In genomic region chr9:76687861-76688374, GRCh38 we compare ENCODE assay signal across 8 cellular contexts.
DNase-seq lines count a peak whose midpoint lies in the region; ATAC-seq and TF ChIP-seq lines count a peak whose summit lies in the region.

No MANE protein-coding gene starts in this region.

- in situ Hi-C loops in astrocyte of the cerebellum (cut with HindIII; ENCODE audit: low sequenced_read_pairs): no loop called here

- no peak overlapping the region for H3K23ac ChIP-seq in mesendoderm (ENCODE audit: low read length)

- no peaks in the 10 kb centered on the region for H3K79me2 ChIP-seq in mesendoderm (ENCODE audit: control insufficient read depth, insufficient read depth, low read length)

- no peaks in the 10 kb centered on the region for H3K4me1 ChIP-seq in mesendoderm (ENCODE audit: control insufficient read depth, low read depth, low read length)

- no peak overlapping the region for H3K4ac ChIP-seq in mesendoderm (ENCODE audit: low read depth, low read length)

- H2AK5ac ChIP-seq in mesendoderm (ENCODE audit: low read length): no peak overlapping the region

- H3K36me3 ChIP-seq in mesendoderm (ENCODE audit: control insufficient read depth, insufficient read depth, low read length): no peaks in the 10 kb centered on the region

- no peak for ATAC-seq in GM21737 (IDR thresholded peaks at IDR 0.05; ENCODE audit: unreplicated experiment)

- intact Hi-C loops in CD14-positive monocyte (cut with micrococcal nuclease): no loop called here

- DNase-seq in CD14-positive monocyte (ENCODE audit: low spot score): peak; percentile 76
- DNase-seq in HFFc6: peak; percentile 75
- DNase-seq in astrocyte of the cerebellum (ENCODE audit: low read depth): peak; percentile 70
- DNase-seq in mesendoderm: peak; percentile 48
- no peak for DNase-seq in osteocyte (ENCODE audit: extremely low spot score, unreplicated experiment)
- no peak for DNase-seq in activated gamma-delta T cell (lab: John Stamatoyannopoulos, UW)
- DNase-seq in GF-D8 (lab: John Stamatoyannopoulos, UW): no peak

- TF ChIP-seq CTCF in CD14-positive monocyte (IDR thresholded peaks at IDR 0.05) (no peak), HFFc6 (IDR thresholded peaks at IDR 0.05) (no peak), astrocyte of the cerebellum (IDR thresholded peaks at IDR 0.05; ENCODE audit: low read depth, low read length, missing control alignments) (no peak), osteocyte (IDR thresholded peaks at IDR 0.05) (no peak)

- H3K27me3 Mint-ChIP-seq in CD14-positive monocyte (ENCODE audit: low read depth in 3 of 3): peaks cover 0 to 1% (median 0%) of the 10 kb centered on the region in 3 donors
- peaks cover 31% of the 10 kb centered on the region for H3K27me3 Mint-ChIP-seq in HFFc6 (ENCODE audit: insufficient read depth)
- H3K27me3 Mint-ChIP-seq in osteocyte (ENCODE audit: unreplicated experiment): peaks cover 33% of the 10 kb centered on the region

- no peak overlapping the region for H4K5ac ChIP-seq in mesendoderm (ENCODE audit: low read length)

- no peak overlapping the region for H3K56ac ChIP-seq in mesendoderm (ENCODE audit: low read length)

- no peak overlapping the region for H3K4me2 ChIP-seq in mesendoderm (ENCODE audit: low read length)

- no peak overlapping the region for H2BK120ac ChIP-seq in mesendoderm (ENCODE audit: low read depth, low read length)

- H3K9me3 Mint-ChIP-seq in CD14-positive monocyte (peaks cover 0 to 2% (median under 1%) of the 10 kb centered on the region in 7 donors), HFFc6 (no peaks in the 10 kb centered on the region), osteocyte (ENCODE audit: unreplicated experiment) (no peaks in the 10 kb centered on the region)

- H3K27ac Mint-ChIP-seq in CD14-positive monocyte (peak overlapping the region; percentile 66 to 91 (median 88)), HFFc6 (peak overlapping the region; percentile 86), osteocyte (ENCODE audit: unreplicated experiment) (no peak overlapping the region)

- H3K36me3 Mint-ChIP-seq in CD14-positive monocyte (peaks cover 0 to 2% of the 10 kb centered on the region in 2 donors), HFFc6 (ENCODE audit: low read depth) (no peaks in the 10 kb centered on the region), osteocyte (ENCODE audit: unreplicated experiment) (no peaks in the 10 kb centered on the region)

- H3K4me3 ChIP-seq in astrocyte of the cerebellum (ENCODE audit: low read depth, low read length): no peak overlapping the region
- no peak overlapping the region for H3K4me3 ChIP-seq in mesendoderm (ENCODE audit: low read length)

- no peak overlapping the region for H2BK5ac ChIP-seq in mesendoderm (ENCODE audit: low read length)

- H4K8ac ChIP-seq in mesendoderm (ENCODE audit: low read depth, low read length): no peak overlapping the region

- H3K4me1 Mint-ChIP-seq in CD14-positive monocyte (peaks cover 55% of the 10 kb centered on the region), HFFc6 (ENCODE audit: low read depth) (peaks cover 31% of the 10 kb centered on the region), osteocyte (ENCODE audit: unreplicated experiment) (peaks cover 8% of the 10 kb centered on the region)

- H3K79me1 ChIP-seq in mesendoderm (ENCODE audit: low read length): no peaks in the 10 kb centered on the region

- H3K27me3 ChIP-seq in mesendoderm (ENCODE audit: insufficient read depth, low read length, poor library complexity): no peaks in the 10 kb centered on the region

- H3K18ac ChIP-seq in mesendoderm (ENCODE audit: low read length): no peak overlapping the region

- H3K4me3 Mint-ChIP-seq in CD14-positive monocyte (no peak overlapping the region), HFFc6 (no peak overlapping the region), osteocyte (ENCODE audit: unreplicated experiment) (no peak overlapping the region)

- H2BK15ac ChIP-seq in mesendoderm (replicated peaks; ENCODE audit: low read depth): no peak overlapping the region

- WGBS in mesendoderm (ENCODE audit: extremely low coverage, insufficient coverage, low lambda C conversion rate): no CpG with 5 or more reads among the region's 4 CpGs

- H3K27ac ChIP-seq in mesendoderm (ENCODE audit: low read depth, low read length): no peak overlapping the region

- H3K9ac ChIP-seq in mesendoderm (ENCODE audit: low read length): no peak overlapping the region

Comparison
In these comparisons a context has a peak if more than half of its experiments do, and no peak if none do; other contexts are left out.
1. DNase-seq: peak in CD14-positive monocyte (single experiment), HFFc6 (single experiment), astrocyte of the cerebellum (single experiment) and mesendoderm (single experiment); none in osteocyte (single experiment), activated gamma-delta T cell (single experiment) and GF-D8 (single experiment).